8 cellular contexts compared by ENCODE assay signal in genomic region chrX:44252688-44253572, GRCh38.
DNase-seq lines count a peak whose midpoint lies in the region; ATAC-seq and TF ChIP-seq lines count a peak whose summit lies in the region.
"Not testable (repeated sequence)": the region's sequence is repeated elsewhere in the genome, so short reads cannot be mapped to it uniquely, and the experiment has no call there.

No MANE protein-coding gene starts in this region.

- DNase-seq in NT2/D1 (ENCODE audit: low read depth, low spot score): peak; percentile 28
- DNase-seq in activated CD8-positive, alpha-beta memory T cell treated with anti-CD3 and anti-CD28 coated beads for 24 hours: peak; percentile 73
- not testable (repeated sequence) for DNase-seq in coronary artery (ENCODE audit: low spot score)
- DNase-seq in lung (ENCODE audit: low spot score): peak; percentile 37
- DNase-seq in stimulated activated CD8-positive, alpha-beta memory T cell treated with anti-CD3 and anti-CD28 coated beads, Interleukin-12 subunit alpha, Interleukin-12 subunit beta, amount 100 ng/mL, for 1 hour (ENCODE audit: low read depth): peak; percentile 31

- H3K9me3 ChIP-seq in BLaER1 treated with 17β-estradiol and CSF1 and Interleukin-3, amounts not matched to agents 10 nM and 100 nM (replicated peaks in 1 of 11): peaks cover 0 to 37% (median 24%) of the 10 kb centered on the region in 11 experiments; a peak in 16 of 22 replicates
- H3K9me3 ChIP-seq in NT2/D1 (ENCODE audit: insufficient read depth, low read length); lung (ENCODE audit: control insufficient read depth in 2 of 2, insufficient read depth in 1 of 2, low read length in 1 of 2): not testable (repeated sequence)

- not testable (repeated sequence) for H4K20me1 ChIP-seq in BLaER1 treated with 17β-estradiol and CSF1 and Interleukin-3, amounts not matched to agents 10 nM and 100 nM

- TF ChIP-seq CTCF in coronary artery (IDR thresholded peaks at IDR 0.05); lung (IDR thresholded peaks at IDR 0.05; ENCODE audit: control extremely low read depth, extremely low read depth): not testable (repeated sequence)

- H3K4me2 ChIP-seq in BLaER1 treated with 17β-estradiol and CSF1 and Interleukin-3, amounts not matched to agents 10 nM and 100 nM: peak overlapping the region; percentile 87 to 96 (median 91)

- 34 to 42% methylated on average over 15 to 17 of the region's 17 CpGs for WGBS in lung, 2 donors

- H3K4me1 ChIP-seq in BLaER1 treated with 17β-estradiol and CSF1 and Interleukin-3, amounts not matched to agents 10 nM and 100 nM: peaks cover 28 to 48% (median 36%) of the 10 kb centered on the region in 10 experiments
- not testable (repeated sequence) for H3K4me1 ChIP-seq in NT2/D1 (ENCODE audit: insufficient read depth, insufficient read length); lung (ENCODE audit: control insufficient read depth in 2 of 2, insufficient read depth in 2 of 2, low read length in 2 of 2)

- peak overlapping the region in 8 of 10 experiments; percentile 11 to 58 (median 40); a peak in 15 of 20 replicates for H3K4me3 ChIP-seq in BLaER1 treated with 17β-estradiol and CSF1 and Interleukin-3, amounts not matched to agents 10 nM and 100 nM
- H3K4me3 ChIP-seq in NT2/D1 (ENCODE audit: insufficient read length, low read depth); lung: not testable (repeated sequence)
- H3K4me3 ChIP-seq in coronary artery: peak overlapping the region; percentile 52

- H3K36me3 ChIP-seq in BLaER1 treated with 17β-estradiol and CSF1 and Interleukin-3, amounts not matched to agents 10 nM and 100 nM; NT2/D1 (ENCODE audit: insufficient read depth, insufficient read length, low read length); lung (ENCODE audit: control insufficient read depth in 2 of 2, insufficient read depth in 2 of 2, low read length in 2 of 2): not testable (repeated sequence)

- peak overlapping the region in 10 of 11 experiments; percentile 8 to 85 (median 80); a peak in 20 of 22 replicates for H3K27ac ChIP-seq in BLaER1 treated with 17β-estradiol and CSF1 and Interleukin-3, amounts not matched to agents 10 nM and 100 nM
- H3K27ac ChIP-seq in coronary artery (peak overlapping the region in 1 of 2 donors; percentile 19), lung (ENCODE audit: low read depth in 1 of 2, low read length in 1 of 2) (peak overlapping the region in 1 of 2 donors; percentile 17)

- peak overlapping the region; percentile 10 to 74 (median 70); a peak in 20 of 22 replicates for H3K9ac ChIP-seq in BLaER1 treated with 17β-estradiol and CSF1 and Interleukin-3, amounts not matched to agents 10 nM and 100 nM
- H3K9ac ChIP-seq in NT2/D1 (ENCODE audit: insufficient read length, low read depth): not testable (repeated sequence)

- H3K27me3 ChIP-seq in BLaER1 treated with 17β-estradiol and CSF1 and Interleukin-3, amounts not matched to agents 10 nM and 100 nM; NT2/D1 (ENCODE audit: insufficient read depth, insufficient read length); lung (ENCODE audit: control insufficient read depth, insufficient read depth): not testable (repeated sequence)

- peak; percentile 89 for ATAC-seq in GM19452 (IDR thresholded peaks at IDR 0.05; ENCODE audit: unreplicated experiment)
- ATAC-seq in HG03342 (IDR thresholded peaks at IDR 0.05; ENCODE audit: unreplicated experiment): peak; percentile 79
- not testable (repeated sequence) for ATAC-seq in lung (ENCODE audit: insufficient read depth, low FRiP score)
